25 cellular contexts compared by ENCODE assay signal in the genomic region with DNA sequence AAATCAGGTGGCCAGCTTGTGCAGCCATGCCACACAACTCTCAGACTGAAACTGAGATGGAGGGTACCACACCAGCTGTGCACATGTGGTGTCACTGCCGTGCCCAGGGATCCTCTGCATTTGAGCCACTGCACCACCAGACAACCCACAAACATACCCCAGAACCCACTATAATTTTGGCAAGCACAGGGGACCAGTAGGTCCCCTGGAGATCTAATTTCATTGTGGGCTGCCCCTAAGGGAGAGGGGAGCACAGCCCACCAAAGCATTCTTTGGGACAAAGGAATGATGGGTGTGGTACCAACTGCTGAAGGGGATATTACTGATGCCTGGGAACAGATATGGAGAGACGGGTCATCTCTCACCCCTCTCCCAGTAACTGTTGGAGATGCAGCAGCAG.
"Had no signal": no experiment of that assay in that cellular context is flagged by ENCODE, and none has a peak within 500 bp of the region (broad histone marks: within the 10 kb centered on the region; RNA-seq: fewer than 3 reads in every experiment).

No MANE protein-coding gene starts in this region.

- H3K9me3 ChIP-seq: esophagus squamous epithelium, gastrocnemius medialis, heart right ventricle, left lung, lower lobe of right lung, mucosa of descending colon had no signal

- H3K27ac Mint-ChIP-seq: effector memory CD8-positive, alpha-beta T cell; endodermal cell; mesothelial cell of epicardium; naive B cell had no signal

- H3K27me3 Mint-ChIP-seq: effector memory CD8-positive, alpha-beta T cell had no signal

- ATAC-seq: effector memory CD8-positive, alpha-beta T cell; esophagus mucosa; gastrocnemius medialis; heart right ventricle; left cardiac atrium; left lung; left ventricle myocardium superior; lower lobe of right lung; mucosa of descending colon had no signal

- H3K9me3 Mint-ChIP-seq: effector memory CD8-positive, alpha-beta T cell had no signal

- H3K27ac ChIP-seq: coronary artery, epithelial cell of prostate, esophagus squamous epithelium, gastrocnemius medialis, heart right ventricle, left lung, lower lobe of right lung had no signal

- H3K36me3 Mint-ChIP-seq: mesothelial cell of epicardium, naive B cell had no signal

- H3K4me1 Mint-ChIP-seq: endodermal cell, mesothelial cell of epicardium, naive B cell had no signal

- DNase-seq: dermis blood vessel endothelial cell; dorsolateral prefrontal cortex; effector CD8-positive, alpha-beta T cell; effector memory CD8-positive, alpha-beta T cell; endodermal cell; erythroblast; esophagus squamous epithelium; foreskin fibroblast; foreskin melanocyte; gastrocnemius medialis; glutamatergic neuron; head of caudate nucleus; heart right ventricle; hippocampal formation; left cardiac atrium; left lung; left ventricle myocardium superior; lower lobe of right lung; mesenchymal stem cell; mucosa of descending colon; naive B cell had no signal

- H3K36me3 ChIP-seq: esophagus squamous epithelium, gastrocnemius medialis, heart right ventricle, left lung, lower lobe of right lung had no signal

- H3K27me3 ChIP-seq: esophagus squamous epithelium had no signal

- H3K4me3 ChIP-seq: coronary artery, dorsolateral prefrontal cortex, esophagus squamous epithelium, gastrocnemius medialis, heart right ventricle, left lung, lower lobe of right lung, mucosa of descending colon had no signal

- H3K4me1 ChIP-seq: esophagus squamous epithelium, gastrocnemius medialis, heart right ventricle, left lung, lower lobe of right lung had no signal

- H3K4me3 Mint-ChIP-seq: effector memory CD8-positive, alpha-beta T cell; endodermal cell; mesothelial cell of epicardium; naive B cell had no signal
